Comparison of ENCODE assay signal across 9 cellular contexts in the genomic region with DNA sequence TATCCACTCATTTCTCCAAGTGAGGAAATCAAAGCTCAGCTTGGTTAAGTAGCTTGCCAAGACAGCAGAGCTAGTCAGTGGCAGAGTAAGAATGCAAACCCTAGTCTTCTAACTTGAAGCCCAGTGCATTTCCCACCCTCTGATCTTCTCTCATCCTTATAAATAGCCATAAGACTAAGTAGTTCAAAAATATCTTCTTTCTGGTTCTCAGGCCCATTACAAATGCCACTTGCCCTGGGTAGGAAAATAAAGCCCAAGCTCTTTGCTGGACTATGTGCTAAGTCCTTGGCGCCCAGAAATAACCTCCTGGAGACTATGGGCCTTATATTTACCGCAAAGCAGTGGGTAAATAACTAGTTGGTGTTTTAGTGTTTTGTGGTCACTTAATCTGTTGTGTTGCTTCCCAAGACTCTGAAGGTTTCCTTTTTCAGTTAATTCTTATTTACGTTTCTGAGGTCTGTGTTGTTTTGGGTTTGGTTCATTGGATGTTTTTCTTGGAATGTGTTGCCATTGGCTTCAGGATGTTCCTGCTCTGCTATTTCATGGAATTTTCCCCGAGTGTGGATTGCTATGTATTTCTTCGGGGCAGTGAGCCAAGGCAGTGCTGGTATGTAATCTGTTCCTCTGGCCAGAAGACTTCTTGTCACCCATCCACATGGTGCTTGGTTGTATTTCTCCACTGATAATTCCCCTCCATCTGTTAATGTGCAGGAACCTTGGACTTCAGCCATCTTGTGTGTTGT.
A peak's percentile ranks its signal among the peaks of the same experiment; 100 is the strongest.
DNase-seq lines count a peak whose midpoint lies in the region; ATAC-seq and TF ChIP-seq lines count a peak whose summit lies in the region.
"Had no signal": no experiment of that assay in that cellular context is flagged by ENCODE, and none has a peak within 500 bp of the region (broad histone marks: within the 10 kb centered on the region; RNA-seq: fewer than 3 reads in every experiment).

No MANE protein-coding gene starts in this region.

- ATAC-seq in left lobe of liver, result peak; percentile 16
- ATAC-seq in T-helper 17 cell, result no peak

- H3K4me3 Mint-ChIP-seq in HFFc6 (no peak overlapping the region), T-helper 17 cell (no peak overlapping the region)
- H3K4me3 Mint-ChIP-seq in activated naive CD8-positive, alpha-beta T cell treated with anti-CD3 and anti-CD28 coated beads for 36 hours, result no peak overlapping the region

- H3K4me1 Mint-ChIP-seq in HFFc6 (ENCODE audit: low read depth) (peaks cover 39% of the 10 kb centered on the region), T-helper 17 cell (no peaks in the 10 kb centered on the region)
- no peaks in the 10 kb centered on the region for H3K4me1 Mint-ChIP-seq in activated naive CD8-positive, alpha-beta T cell treated with anti-CD3 and anti-CD28 coated beads for 36 hours

- H3K36me3 Mint-ChIP-seq in HFFc6 (ENCODE audit: low read depth), result no peaks in the 10 kb centered on the region
- no peaks in the 10 kb centered on the region for H3K36me3 Mint-ChIP-seq in T-helper 17 cell (ENCODE audit: low read depth)
- H3K36me3 Mint-ChIP-seq in activated naive CD8-positive, alpha-beta T cell treated with anti-CD3 and anti-CD28 coated beads for 36 hours, result no peaks in the 10 kb centered on the region

- TF ChIP-seq CTCF in HFFc6 (IDR thresholded peaks at IDR 0.05), result no peak
- no peak for TF ChIP-seq CTCF in choroid plexus epithelial cell (conservative IDR thresholded peaks at IDR 0.05; ENCODE audit: low read depth, low read length)

- H3K27ac Mint-ChIP-seq in HFFc6 (peak overlapping the region; percentile 50; the same call in 1 of the 2 replicates), T-helper 17 cell (no peak overlapping the region)
- H3K27ac Mint-ChIP-seq in activated naive CD8-positive, alpha-beta T cell treated with anti-CD3 and anti-CD28 coated beads for 36 hours, result no peak overlapping the region

- H3K9me3 Mint-ChIP-seq in HFFc6, result no peaks in the 10 kb centered on the region
- peaks cover 1% of the 10 kb centered on the region for H3K9me3 Mint-ChIP-seq in activated naive CD8-positive, alpha-beta T cell treated with anti-CD3 and anti-CD28 coated beads for 36 hours

- no peaks in the 10 kb centered on the region for H3K9me3 ChIP-seq in T-helper 17 cell (ENCODE audit: control insufficient read depth, low read length, poor library complexity, severe bottlenecking)

- no peaks in the 10 kb centered on the region for H3K27me3 Mint-ChIP-seq in HFFc6 (ENCODE audit: insufficient read depth)
- H3K27me3 Mint-ChIP-seq in T-helper 17 cell, result no peaks in the 10 kb centered on the region
- no peaks in the 10 kb centered on the region for H3K27me3 Mint-ChIP-seq in activated naive CD8-positive, alpha-beta T cell treated with anti-CD3 and anti-CD28 coated beads for 36 hours

- no peak overlapping the region for H3K4me3 ChIP-seq in choroid plexus epithelial cell (ENCODE audit: low read depth, low read length)

- peak; percentile 62 for DNase-seq in HFFc6
- peak; percentile 57 for DNase-seq in choroid plexus epithelial cell (ENCODE audit: low read depth)
- peak; percentile 49 for DNase-seq in left lobe of liver (ENCODE audit: low spot score)
- DNase-seq in stromal cell of bone marrow (ENCODE audit: low read depth), result peak; percentile 87
- DNase-seq in T-helper 17 cell, result no peak
- no peak for DNase-seq in NCI-H2107 (lab: John Stamatoyannopoulos, UW)
- DNase-seq in midbrain (lab: John Stamatoyannopoulos, UW), result no peak
- no peak for DNase-seq in activated naive CD8-positive, alpha-beta T cell treated with anti-CD3 and anti-CD28 coated beads for 36 hours
- DNase-seq: NCI-H2227 treated with DMSO at 0.1 percent for 48 hours had no signal

Comparison
In these comparisons a context has a peak if more than half of its experiments do, and no peak if none do; other contexts are left out.
1. DNase-seq: peak in HFFc6 (single experiment), choroid plexus epithelial cell (single experiment), left lobe of liver (single experiment) and stromal cell of bone marrow (single experiment); none in T-helper 17 cell (0 of 3), NCI-H2107 (single experiment), midbrain (single experiment) and activated naive CD8-positive, alpha-beta T cell treated with anti-CD3 and anti-CD28 coated beads for 36 hours (single experiment).